Comparison of ENCODE assay signal across 1 cellular context in genomic region chr2:105378921-105379383, GRCh38.
TF ChIP-seq lines count a peak whose summit lies in the region.

No MANE protein-coding gene starts in this region.

TF ChIP-seq in endothelial cell of umbilical vein, 7 proteins besides CTCF, POLR2A, EP300 and RAD21:
- TF ChIP-seq POLR2AphosphoS5 (IDR thresholded peaks at IDR 0.05; ENCODE audit: insufficient read depth, low read depth, low read length) (peak; percentile 29), FOS (IDR thresholded peaks at IDR 0.05; ENCODE audit: borderline replicate concordance, insufficient read depth, low read length) (no peak), EZH2 (IDR thresholded peaks at IDR 0.05; ENCODE audit: borderline replicate concordance, low read depth, low read length, severe bottlenecking) (no peak)
